11 cellular contexts compared by ENCODE assay signal in genomic region chr6:154738561-154738961, GRCh38. TPM values are rescaled to one million over a fixed set of nuclear protein-coding genes. Genes with fewer than 3 reads are reported as not detected.
A peak's percentile ranks its signal among the peaks of the same experiment; 100 is the strongest.
DNase-seq lines count a peak whose midpoint lies in the region; ATAC-seq, FAIRE-seq and TF ChIP-seq lines count a peak whose summit lies in the region.
"Had no signal": no experiment of that assay in that cellular context is flagged by ENCODE, and none has a peak within 500 bp of the region (broad histone marks: within the 10 kb centered on the region; RNA-seq: fewer than 3 reads in every experiment).

No MANE protein-coding gene starts in this region.

- in situ Hi-C loops in ACHN (cut with HindIII; ENCODE audit: low pct_ligation_motif_present, low pct_unique_long_range_greater_than_20kb, low sequenced_read_pairs): no loop called here

- DNase-seq in GM19239 (ENCODE audit: insufficient read length, low spot score) (no peak), MV-4-11 (lab: John Stamatoyannopoulos, UW) (peak; percentile 32), endothelial cell (ENCODE audit: low spot score) (no peak), neural progenitor cell (ENCODE audit: low spot score) (peak; percentile 52), HK-2 (ENCODE audit: unreplicated experiment) (no peak), ACHN (no peak), COR-L47 (lab: John Stamatoyannopoulos, UW) (no peak), sciatic nerve (ENCODE audit: low spot score) (no peak)
- DNase-seq: activated effector memory CD4-positive, alpha-beta T cell treated with anti-CD3 and anti-CD28 coated beads, Interleukin-2, amount 50 U/mL, for 16 hours; heart left ventricle; stimulated activated CD8-positive, alpha-beta memory T cell treated with anti-CD3 and anti-CD28 coated beads, Interleukin-4, amount 100 ng/mL, for 48 hours had no signal

- H3K36me3 Mint-ChIP-seq in endothelial cell (ENCODE audit: low read depth, unreplicated experiment) (peaks cover 9% of the 10 kb centered on the region), neural progenitor cell (peaks cover 22% of the 10 kb centered on the region)

- no peak overlapping the region for H3K9ac ChIP-seq in neural progenitor cell

- peaks cover 23% of the 10 kb centered on the region for H3K4me1 Mint-ChIP-seq in endothelial cell (ENCODE audit: unreplicated experiment)
- H3K4me1 Mint-ChIP-seq in neural progenitor cell: peaks cover 44% of the 10 kb centered on the region

- peak overlapping the region; percentile 39 for H3K27ac ChIP-seq in neural progenitor cell
- H3K27ac ChIP-seq: heart left ventricle had no signal

- no peaks in the 10 kb centered on the region for H3K27me3 ChIP-seq in neural progenitor cell
- H3K27me3 ChIP-seq: heart left ventricle had no signal

- H3K4me3 Mint-ChIP-seq in endothelial cell (ENCODE audit: unreplicated experiment) (peak overlapping the region; percentile 5), neural progenitor cell (no peak overlapping the region)

- H3K9me3 ChIP-seq in neural progenitor cell (ENCODE audit: low read depth): no peaks in the 10 kb centered on the region
- H3K9me3 ChIP-seq: heart left ventricle had no signal

- peak overlapping the region; percentile 2 for H3K4me3 ChIP-seq in neural progenitor cell
- H3K4me3 ChIP-seq: heart left ventricle had no signal

- no peaks in the 10 kb centered on the region for H3K36me3 ChIP-seq in neural progenitor cell

- intact Hi-C loops in sciatic nerve (cut with DNase I): loop anchor here (10.0 kb wide), 1 partner anchor 76 kb away; no protein-coding TSS in a partner anchor

- H3K4me2 ChIP-seq in neural progenitor cell: peak overlapping the region; percentile 47

- peaks cover 24% of the 10 kb centered on the region for H3K4me1 ChIP-seq in neural progenitor cell

- no peak overlapping the region for H2AFZ ChIP-seq in neural progenitor cell (replicated peaks)

- H4K20me1 ChIP-seq in neural progenitor cell (ENCODE audit: low read depth): peaks cover 95% of the 10 kb centered on the region

- peak; percentile 62 for FAIRE-seq in GM19239 (lab: Jason Lieb, UNC)

- H3K9me3 Mint-ChIP-seq in endothelial cell (ENCODE audit: unreplicated experiment) (no peaks in the 10 kb centered on the region), neural progenitor cell (no peaks in the 10 kb centered on the region)

- H3F3A ChIP-seq in neural progenitor cell (ENCODE audit: low read depth): peaks cover 4% of the 10 kb centered on the region

- ATAC-seq in sciatic nerve: no peak
- ATAC-seq: heart left ventricle had no signal

- H3K27ac Mint-ChIP-seq in endothelial cell (ENCODE audit: unreplicated experiment) (peak overlapping the region; percentile 92), neural progenitor cell (peak overlapping the region; percentile 24)

- peaks cover 100% of the 10 kb centered on the region for H3K79me2 ChIP-seq in neural progenitor cell (ENCODE audit: low read depth)

- TF ChIP-seq CTCF in endothelial cell (IDR thresholded peaks at IDR 0.05; ENCODE audit: unreplicated experiment) (no peak), neural progenitor cell (IDR thresholded peaks at IDR 0.05) (no peak)

- H3K27me3 Mint-ChIP-seq in endothelial cell (ENCODE audit: unreplicated experiment) (peaks cover 6% of the 10 kb centered on the region), neural progenitor cell (ENCODE audit: insufficient read depth, low read depth) (no peaks in the 10 kb centered on the region)

RNA-seq across cellular contexts. Expression of gene SCAF8, which starts 5.3 kb away (rescaled TPM):
- total RNA-seq in endothelial cell (ENCODE audit: unreplicated experiment) (51.4 TPM), neural progenitor cell (ENCODE audit: low replicate concordance) (54.9 and 62.1 TPM in 2 replicates), sciatic nerve (63.4 TPM)

Comparison
In these comparisons a context has a peak if more than half of its experiments do, and no peak if none do; other contexts are left out.
1. DNase-seq: peak in MV-4-11 (single experiment) and neural progenitor cell (single experiment); none in GM19239 (single experiment), endothelial cell (single experiment), HK-2 (single experiment), ACHN (single experiment), COR-L47 (single experiment) and sciatic nerve (single experiment).